ENCODE assay signal across 28 cellular contexts in the genomic region with DNA sequence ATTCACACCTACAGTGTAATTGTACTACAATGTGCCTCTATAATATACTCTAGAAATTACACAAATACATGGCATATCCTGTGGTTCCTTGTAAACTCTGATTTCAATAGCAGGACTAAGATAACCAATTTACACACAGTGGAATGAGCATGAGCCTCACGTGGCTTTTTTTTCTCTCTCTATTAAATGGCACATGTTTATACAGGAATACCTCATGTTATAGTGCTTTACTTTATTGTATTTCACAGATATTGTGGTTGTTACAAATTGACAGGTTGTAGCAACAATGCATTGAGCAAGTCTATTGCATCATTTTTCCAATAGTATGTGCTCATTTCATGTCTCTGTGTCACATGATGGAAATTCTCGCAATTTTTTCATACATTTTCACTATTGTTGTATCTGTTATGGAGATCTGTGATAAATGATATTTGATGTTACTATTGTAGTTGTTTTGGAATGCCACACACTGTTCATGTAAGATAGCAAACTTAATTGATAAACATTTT.
"Had no signal": no experiment of that assay in that cellular context is flagged by ENCODE, and none has a peak within 500 bp of the region (broad histone marks: within the 10 kb centered on the region; RNA-seq: fewer than 3 reads in every experiment).

No MANE protein-coding gene starts in this region.

- H3K27ac ChIP-seq: colonic mucosa, esophagus squamous epithelium, heart right ventricle, left lung, neural progenitor cell, prostate gland, right atrium auricular region, sigmoid colon, thoracic aorta, tibial nerve, upper lobe of right lung, uterus had no signal

- H2AFZ ChIP-seq: neural progenitor cell had no signal

- FAIRE-seq: islet of Langerhans had no signal

- H3K9me3 ChIP-seq: colonic mucosa, esophagus squamous epithelium, heart right ventricle, left lung, mucosa of descending colon, prostate gland, right atrium auricular region, sigmoid colon, thoracic aorta, tibial nerve, upper lobe of right lung, uterus had no signal

- H3K4me1 ChIP-seq: colonic mucosa, esophagus squamous epithelium, heart right ventricle, left lung, neural progenitor cell, prostate gland, right atrium auricular region, sigmoid colon, tibial nerve, upper lobe of right lung, uterus had no signal

- H3K9ac ChIP-seq: neural progenitor cell had no signal

- H3K4me3 ChIP-seq: colonic mucosa, esophagus squamous epithelium, heart right ventricle, left lung, mucosa of descending colon, neural progenitor cell, prostate gland, right atrium auricular region, sigmoid colon, thoracic aorta, tibial nerve, upper lobe of right lung, uterus had no signal

- H3K27me3 ChIP-seq: colonic mucosa, esophagus squamous epithelium, heart right ventricle, left lung, neural progenitor cell, right atrium auricular region, sigmoid colon, tibial nerve, upper lobe of right lung, uterus had no signal

- DNase-seq: colonic mucosa; effector CD8-positive, alpha-beta T cell; endodermal cell; erythroblast; esophagus squamous epithelium; foreskin melanocyte; glutamatergic neuron; heart right ventricle; hippocampal formation; left cardiac atrium; left lung; mesenchymal stem cell; mucosa of descending colon; naive B cell; sigmoid colon; stimulated activated CD4-positive, alpha-beta T cell treated with anti-CD3 and anti-CD28 coated beads, Interleukin-4, amount 100 ng/mL, for 4 hours; stimulated activated naive CD8-positive, alpha-beta T cell treated with anti-CD3 and anti-CD28 coated beads, Interleukin-15, Interleukin-2, amounts not matched to agents 100 U/mL and 50 U/mL, for 24 hours; substantia nigra; upper lobe of right lung; uterus had no signal

- H3K36me3 ChIP-seq: colonic mucosa, esophagus squamous epithelium, heart right ventricle, left lung, neural progenitor cell, prostate gland, right atrium auricular region, sigmoid colon, thoracic aorta, tibial nerve, upper lobe of right lung, uterus had no signal

- ATAC-seq: heart right ventricle; left cardiac atrium; left lung; mucosa of descending colon; natural killer cell treated with Interleukin-12 subunit alpha and Interleukin-12 subunit beta and Interleukin-15 and Interleukin-18, amount 100 ng/mL, for 72 hours; stimulated activated memory B cell treated with anti-CD40 and anti-IgM and Interleukin-4, amounts not matched to agents 10 μg/mL and 1 μg/mL and 100 μg/mL, for 72 hours; stimulated activated naive CD8-positive, alpha-beta T cell treated with anti-CD3 and anti-CD28 coated beads, Interleukin-15, Interleukin-2, amounts not matched to agents 100 U/mL and 50 U/mL, for 24 hours; upper lobe of right lung had no signal

- H3K4me2 ChIP-seq: neural progenitor cell had no signal
